ENCODE assay signal across 29 cellular contexts in genomic region chr9:111683351-111683750, GRCh38.
"Had no signal": no experiment of that assay in that cellular context is flagged by ENCODE, and none has a peak within 500 bp of the region (broad histone marks: within the 10 kb centered on the region; RNA-seq: fewer than 3 reads in every experiment).

No MANE protein-coding gene starts in this region.

- ATAC-seq: natural killer cell; psoas muscle; right cardiac atrium; sciatic nerve; stimulated activated memory B cell treated with anti-CD40 and anti-IgM and Interleukin-4, amounts not matched to agents 10 μg/mL and 1 μg/mL and 100 μg/mL, for 72 hours; stimulated activated naive CD8-positive, alpha-beta T cell treated with anti-CD3 and anti-CD28 coated beads, Interleukin-15, amount 100 ng/mL, for 72 hours; stimulated activated naive CD8-positive, alpha-beta T cell treated with anti-CD3 and anti-CD28 coated beads, Interleukin-15, Interleukin-2, amounts not matched to agents 100 U/mL and 50 U/mL, for 24 hours had no signal

- H3K4me2 ChIP-seq: neural progenitor cell, smooth muscle cell had no signal

- H3K9ac ChIP-seq: neural progenitor cell, parathyroid adenoma had no signal

- H3K4me3 ChIP-seq: neural progenitor cell, ovary, psoas muscle, skin epidermis, smooth muscle cell, spleen, suprapubic skin, testis, tibial artery, transverse colon, upper lobe of left lung, vagina had no signal

- H3K4me1 ChIP-seq: neural progenitor cell, parathyroid adenoma, psoas muscle, spleen, suprapubic skin, testis, tibial artery, transverse colon, upper lobe of left lung, vagina had no signal

- H3K36me3 ChIP-seq: neural progenitor cell, ovary, transverse colon, vagina had no signal

- H3K79me2 ChIP-seq: parathyroid adenoma had no signal

- DNase-seq: natural killer cell; occipital lobe; ovary; posterior cingulate gyrus; psoas muscle; right cardiac atrium; spleen; stimulated activated CD4-positive, alpha-beta T cell treated with anti-CD3 and anti-CD28 coated beads, Interleukin-12 subunit alpha, Interleukin-12 subunit beta, amount 100 ng/mL, for 4 hours; stimulated activated CD4-positive, alpha-beta T cell treated with anti-CD3 and anti-CD28 coated beads, Interleukin-1b, Interleukin-23, amount 100 ng/mL, for 48 hours; stimulated activated CD4-positive, alpha-beta T cell treated with anti-CD3 and anti-CD28 coated beads, Interleukin-4, amount 100 ng/mL, for 1 hour; stimulated activated CD4-positive, alpha-beta T cell treated with anti-CD3 and anti-CD28 coated beads, Interleukin-4, amount 100 ng/mL, for 4 hours; stimulated activated CD8-positive, alpha-beta memory T cell treated with anti-CD3 and anti-CD28 coated beads, Interleukin-4, amount 100 ng/mL, for 48 hours; stimulated activated naive CD4-positive, alpha-beta T cell; stimulated activated naive CD8-positive, alpha-beta T cell treated with anti-CD3 and anti-CD28 coated beads, Interleukin-15, amount 100 ng/mL, for 72 hours; stimulated activated naive CD8-positive, alpha-beta T cell treated with anti-CD3 and anti-CD28 coated beads, Interleukin-15, Interleukin-2, amounts not matched to agents 100 U/mL and 50 U/mL, for 24 hours; substantia nigra; testis; tibial artery; transverse colon had no signal

- H3K27ac ChIP-seq: neural progenitor cell, ovary, parathyroid adenoma, psoas muscle, skin epidermis, spleen, suprapubic skin, testis, tibial artery, transverse colon, upper lobe of left lung, vagina had no signal

- H3K27me3 ChIP-seq: neural progenitor cell, ovary, spleen, suprapubic skin, testis, tibial artery, transverse colon, upper lobe of left lung, vagina had no signal

- H3K9me3 ChIP-seq: ovary, psoas muscle, spleen, suprapubic skin, testis, tibial artery, transverse colon, upper lobe of left lung, vagina had no signal

- FAIRE-seq: urothelium cell line had no signal

- H2AFZ ChIP-seq: neural progenitor cell, parathyroid adenoma had no signal
